In genomic region chr2:102114851-102115497, GRCh38 we compare ENCODE assay signal across 14 cellular contexts. TPM values are rescaled to one million over a fixed set of nuclear protein-coding genes. Genes with fewer than 3 reads are reported as not detected.
DNase-seq lines count a peak whose midpoint lies in the region; ATAC-seq, FAIRE-seq and TF ChIP-seq lines count a peak whose summit lies in the region.
"Had no signal": no experiment of that assay in that cellular context is flagged by ENCODE, and none has a peak within 500 bp of the region (broad histone marks: within the 10 kb centered on the region; RNA-seq: fewer than 3 reads in every experiment).

No MANE protein-coding gene starts in this region.

- no peaks in the 10 kb centered on the region for H3K36me3 ChIP-seq in mucosa of descending colon (ENCODE audit: low read depth)
- H3K36me3 ChIP-seq in mesendoderm (ENCODE audit: control insufficient read depth, insufficient read depth, low read length): no peaks in the 10 kb centered on the region
- H3K36me3 ChIP-seq: BLaER1, esophagus muscularis mucosa had no signal

- no peak overlapping the region for H2BK5ac ChIP-seq in mesendoderm (ENCODE audit: low read length)

- CTCF ChIA-PET in A549 (lab: Yijun Ruan, JAX): interaction anchor here (0.7 to 1.8 kb wide), 2 partner anchors 52 to 94 kb away, joined by 3 to 4 read pairs; no protein-coding TSS in a partner anchor

- TF ChIP-seq EP300 in A549 (IDR thresholded peaks at IDR 0.05): no peak

- no peak overlapping the region for H4K5ac ChIP-seq in mesendoderm (ENCODE audit: low read length)

- no peak overlapping the region for H3K18ac ChIP-seq in mesendoderm (ENCODE audit: low read length)

- no peak overlapping the region for H3K4me3 Mint-ChIP-seq in dendritic cell treated with granulocyte-macrophage colony-stimulating factor and Interleukin-4, amounts not matched to agents 40 ng/mL and 50 ng/mL, for 4 days

- H3K9me3 ChIP-seq in A549 (no peaks in the 10 kb centered on the region), mucosa of descending colon (no peaks in the 10 kb centered on the region)
- H3K9me3 ChIP-seq: BLaER1, esophagus muscularis mucosa, spleen had no signal

- peaks cover 14% of the 10 kb centered on the region for H3K36me3 Mint-ChIP-seq in dendritic cell treated with granulocyte-macrophage colony-stimulating factor and Interleukin-4, amounts not matched to agents 40 ng/mL and 50 ng/mL, for 4 days (ENCODE audit: low read depth)

- intact Hi-C loops in dendritic cell treated with granulocyte-macrophage colony-stimulating factor and Interleukin-4, amounts not matched to agents 40 ng/mL and 50 ng/mL, for 4 days (cut with micrococcal nuclease): no loop called here
- intact Hi-C loops in mucosa of descending colon (cut with DNase I, micrococcal nuclease): no loop called here

- H3K27me3 Mint-ChIP-seq in dendritic cell treated with granulocyte-macrophage colony-stimulating factor and Interleukin-4, amounts not matched to agents 40 ng/mL and 50 ng/mL, for 4 days: peaks cover 4% of the 10 kb centered on the region

- no peak for TF ChIP-seq RAD21 in A549 (conservative IDR thresholded peaks at IDR 0.05 in 1 of 2, IDR thresholded peaks at IDR 0.05 in 1 of 2)

- DNase-seq in A549 (ENCODE audit: low read depth in 1 of 2, low spot score in 1 of 2) (no peak), MV-4-11 (lab: John Stamatoyannopoulos, UW) (peak; percentile 36), mucosa of descending colon (no peak), mesendoderm (no peak), AG08395 (ENCODE audit: low spot score) (no peak), NCI-H146 treated with DMSO at 0.1 percent for 48 hours (lab: John Stamatoyannopoulos, UW; ENCODE audit: unreplicated experiment) (no peak), NCI-H748 (lab: John Stamatoyannopoulos, UW; ENCODE audit: unreplicated experiment) (no peak)
- DNase-seq: anterior cingulate cortex, GOT3, left ventricle myocardium superior, spleen had no signal

- POLR2A ChIA-PET in A549 (lab: Yijun Ruan, JAX): no interaction called here

- H3K9me3 Mint-ChIP-seq in dendritic cell treated with granulocyte-macrophage colony-stimulating factor and Interleukin-4, amounts not matched to agents 40 ng/mL and 50 ng/mL, for 4 days: peaks cover 10% of the 10 kb centered on the region

- H3K4me3 ChIP-seq in A549 (no peak overlapping the region), mucosa of descending colon (no peak overlapping the region), mesendoderm (ENCODE audit: low read length) (no peak overlapping the region)
- H3K4me3 ChIP-seq: BLaER1, esophagus muscularis mucosa, spleen had no signal

- TF ChIP-seq CTCF in A549 (IDR thresholded peaks at IDR 0.05): no peak
- TF ChIP-seq CTCF in mucosa of descending colon (IDR thresholded peaks at IDR 0.05): no peak

- H3K27me3 ChIP-seq in mesendoderm (ENCODE audit: insufficient read depth, low read length, poor library complexity): no peaks in the 10 kb centered on the region
- H3K27me3 ChIP-seq: BLaER1, esophagus muscularis mucosa, spleen had no signal

- H3K79me1 ChIP-seq in mesendoderm (ENCODE audit: low read length): no peaks in the 10 kb centered on the region

- ATAC-seq in A549 (no peak), mucosa of descending colon (peak; percentile 34)
- ATAC-seq: left ventricle myocardium superior had no signal

- peak overlapping the region; percentile 36; the same call in 1 of the 3 replicates for H3K4me2 ChIP-seq in A549
- H3K4me2 ChIP-seq in mesendoderm (ENCODE audit: low read length): no peak overlapping the region
- H3K4me2 ChIP-seq: BLaER1 had no signal

- H2BK120ac ChIP-seq in mesendoderm (ENCODE audit: low read depth, low read length): no peak overlapping the region

- H3K4me1 ChIP-seq in A549 (peaks cover 53% of the 10 kb centered on the region), mucosa of descending colon (ENCODE audit: low read depth) (peaks cover 4% of the 10 kb centered on the region), mesendoderm (ENCODE audit: control insufficient read depth, low read depth, low read length) (no peaks in the 10 kb centered on the region)
- H3K4me1 ChIP-seq: BLaER1 had no signal

- H3K23ac ChIP-seq in mesendoderm (ENCODE audit: low read length): no peak overlapping the region

- H2BK15ac ChIP-seq in mesendoderm (replicated peaks; ENCODE audit: low read depth): no peak overlapping the region

- H3K9ac ChIP-seq in mesendoderm (ENCODE audit: low read length): no peak overlapping the region
- H3K9ac ChIP-seq: BLaER1 had no signal

- peak overlapping the region; percentile 4 to 63; a peak in 4 of 6 replicates for H3K27ac ChIP-seq in A549
- H3K27ac ChIP-seq in mesendoderm (ENCODE audit: low read depth, low read length): no peak overlapping the region
- H3K27ac ChIP-seq: BLaER1, esophagus muscularis mucosa, spleen had no signal

- no peak for FAIRE-seq in A549 (lab: Jason Lieb, UNC)

- H3K56ac ChIP-seq in mesendoderm (ENCODE audit: low read length): no peak overlapping the region

- no peak overlapping the region for H2AK5ac ChIP-seq in mesendoderm (ENCODE audit: low read length)

- no peak for TF ChIP-seq POLR2A in A549 (IDR thresholded peaks at IDR 0.05; ENCODE audit: low read length)

- H3K79me2 ChIP-seq in mesendoderm (ENCODE audit: control insufficient read depth, insufficient read depth, low read length): no peaks in the 10 kb centered on the region

- H3K27ac Mint-ChIP-seq in dendritic cell treated with granulocyte-macrophage colony-stimulating factor and Interleukin-4, amounts not matched to agents 40 ng/mL and 50 ng/mL, for 4 days: peak overlapping the region; percentile 71

- peaks cover 55% of the 10 kb centered on the region for H3K4me1 Mint-ChIP-seq in dendritic cell treated with granulocyte-macrophage colony-stimulating factor and Interleukin-4, amounts not matched to agents 40 ng/mL and 50 ng/mL, for 4 days (ENCODE audit: low read depth)

- no peak overlapping the region for H4K8ac ChIP-seq in mesendoderm (ENCODE audit: low read depth, low read length)

- 67% methylated on average over 5 of the region's 5 CpGs for WGBS in A549 (ENCODE audit: missing lambda C conversion rate)
- WGBS in mesendoderm (ENCODE audit: extremely low coverage, insufficient coverage, low lambda C conversion rate): no CpG with 5 or more reads among the region's 5 CpGs

- H3K4ac ChIP-seq in mesendoderm (ENCODE audit: low read depth, low read length): no peak overlapping the region

TF ChIP-seq in A549, 52 proteins besides CTCF, POLR2A, EP300 and RAD21 (continues in another document):
- TF ChIP-seq PHF8 (IDR thresholded peaks at IDR 0.05; ENCODE audit: borderline replicate concordance, low read depth) (no peak), MAX (IDR thresholded peaks at IDR 0.05) (no peak), HEYL (CRISPR knock-in tag; IDR thresholded peaks at IDR 0.05) (no peak), RNF2 (IDR thresholded peaks at IDR 0.05; ENCODE audit: borderline replicate concordance, low read depth) (no peak), CHD4 (IDR thresholded peaks at IDR 0.05; ENCODE audit: borderline replicate concordance) (no peak), FOXS1 (CRISPR knock-in tag; IDR thresholded peaks at IDR 0.05) (no peak)
- TF ChIP-seq, protein P1, sequence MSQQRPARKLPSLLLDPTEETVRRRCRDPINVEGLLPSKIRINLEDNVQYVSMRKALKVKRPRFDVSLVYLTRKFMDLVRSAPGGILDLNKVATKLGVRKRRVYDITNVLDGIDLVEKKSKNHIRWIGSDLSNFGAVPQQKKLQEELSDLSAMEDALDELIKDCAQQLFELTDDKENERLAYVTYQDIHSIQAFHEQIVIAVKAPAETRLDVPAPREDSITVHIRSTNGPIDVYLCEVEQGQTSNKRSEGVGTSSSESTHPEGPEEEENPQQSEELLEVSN (IDR thresholded peaks at IDR 0.05; ENCODE audit: borderline replicate concordance, low read depth): no peak
- TF ChIP-seq, protein P2, sequence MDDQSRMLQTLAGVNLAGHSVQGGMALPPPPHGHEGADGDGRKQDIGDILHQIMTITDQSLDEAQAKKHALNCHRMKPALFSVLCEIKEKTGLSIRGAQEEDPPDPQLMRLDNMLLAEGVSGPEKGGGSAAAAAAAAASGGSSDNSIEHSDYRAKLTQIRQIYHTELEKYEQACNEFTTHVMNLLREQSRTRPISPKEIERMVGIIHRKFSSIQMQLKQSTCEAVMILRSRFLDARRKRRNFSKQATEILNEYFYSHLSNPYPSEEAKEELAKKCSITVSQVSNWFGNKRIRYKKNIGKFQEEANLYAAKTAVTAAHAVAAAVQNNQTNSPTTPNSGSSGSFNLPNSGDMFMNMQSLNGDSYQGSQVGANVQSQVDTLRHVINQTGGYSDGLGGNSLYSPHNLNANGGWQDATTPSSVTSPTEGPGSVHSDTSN (IDR thresholded peaks at IDR 0.05): no peak

RNA-seq across cellular contexts. Expression of gene IL1R1, which starts 27.6 kb away (rescaled TPM):
- polyA plus RNA-seq in A549 (2011; rRNA removed): 34.7 and 38.0 TPM in 2 replicates
- polyA plus RNA-seq in A549 (2012; cell fraction: cytosol; rRNA removed): 11.8 and 16.3 TPM in 2 replicates
- 8.9 and 11.5 TPM in 2 replicates for polyA plus RNA-seq in A549 (2012; cell fraction: nucleus; rRNA removed)
- 25.3 to 35.9 TPM (median 32.5 TPM) in 3 replicates for polyA plus RNA-seq in A549 (2017; fragmentation: RNase III; extraction: RNeasy Plus Mini Kit Qiagen cat#74134 plus additional on column Dnase treatment)
- 16.1 and 16.2 TPM in 2 replicates for polyA minus RNA-seq in A549 (2011; rRNA and poly(A)+ RNA removed)
- total RNA-seq in mucosa of descending colon: 10 to 100 TPM; 17.8 to 40.1 (median 39.1) TPM
- 0.77 TPM for polyA plus RNA-seq in mesendoderm (2013, experiment 1 of 2)
- polyA plus RNA-seq in mesendoderm (2013, experiment 2 of 2): 0.52 TPM
